8 cellular contexts compared by ENCODE assay signal in the genomic region with DNA sequence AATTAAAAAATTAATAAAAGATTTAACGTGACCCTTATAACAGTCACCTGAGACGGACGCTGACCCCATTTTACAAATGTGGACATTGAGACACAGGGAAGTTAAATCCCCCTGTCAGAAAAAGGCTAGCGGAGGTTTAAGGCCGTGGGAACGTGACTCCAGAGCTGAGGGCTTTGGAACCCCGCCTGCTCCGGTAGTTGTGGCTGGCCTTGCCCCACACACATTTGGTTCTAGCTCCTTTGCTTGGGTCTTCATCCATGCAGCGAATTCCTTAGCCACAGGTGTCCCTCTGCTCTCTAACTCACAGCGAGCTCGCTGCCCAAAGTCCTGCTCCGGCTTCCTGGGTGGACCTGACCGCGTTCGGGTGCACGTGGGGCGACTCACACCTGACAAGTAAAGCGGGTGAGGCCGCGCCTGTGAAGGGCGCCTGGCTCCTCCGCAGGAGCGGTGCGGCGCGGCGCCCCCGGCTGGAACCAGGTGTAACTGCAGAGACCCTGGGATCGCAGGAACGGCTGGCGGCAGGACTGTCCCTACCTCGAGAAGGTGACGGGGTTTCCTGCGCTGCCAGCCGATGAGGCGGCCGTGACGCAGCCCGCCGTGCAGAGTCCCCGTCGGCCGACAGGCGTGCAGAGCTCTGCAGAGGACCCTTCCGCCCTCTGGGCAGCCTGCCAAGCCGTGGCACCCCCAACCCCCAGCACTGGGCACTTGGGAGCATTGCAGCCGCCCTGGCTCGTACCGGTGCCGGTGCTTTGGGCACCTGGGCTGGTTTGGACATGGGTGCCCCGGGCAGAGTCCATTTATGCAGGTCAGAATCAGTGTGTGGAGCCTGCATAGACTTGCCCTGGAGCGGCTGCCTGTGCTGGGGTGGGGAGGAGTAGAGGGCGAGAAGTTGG. TPM values are rescaled to one million over a fixed set of nuclear protein-coding genes. Genes with fewer than 3 reads are reported as not detected.
DNase-seq lines count a peak whose midpoint lies in the region; ATAC-seq, FAIRE-seq and TF ChIP-seq lines count a peak whose summit lies in the region.

No MANE protein-coding gene starts in this region.

- no peak overlapping the region for H4K5ac ChIP-seq in IMR-90 (ENCODE audit: low read depth, low read length)

- peak overlapping the region; percentile 75 for H2AFZ ChIP-seq in IMR-90 (replicated peaks; ENCODE audit: low read length, poor library complexity)
- H2AFZ ChIP-seq in K562 (ENCODE audit: low read depth, low read length): peak overlapping the region; percentile 98
- H2AFZ ChIP-seq in keratinocyte (ENCODE audit: control insufficient read depth, low read length): peak overlapping the region; percentile 75

- no peak overlapping the region for H3K56ac ChIP-seq in IMR-90 (ENCODE audit: extremely low read depth, insufficient read depth, low read length)

- 38% methylated on average over 37 of the region's 53 CpGs; no CpG with 5 or more reads in 1 of the 2 experiments for WGBS in IMR-90 (ENCODE audit: extremely low coverage in 2 of 2, insufficient read length in 1 of 2), 2 experiments
- WGBS in K562 (ENCODE audit: insufficient coverage, low coverage, missing lambda C conversion rate): 35% methylated on average over 44 of the region's 53 CpGs

- peaks cover 0 to 4% of the 10 kb centered on the region in 2 experiments; a peak in 1 of 4 replicates for H3K79me1 ChIP-seq in IMR-90 (ENCODE audit: low read depth in 1 of 2, low read length in 2 of 2)

- H2BK120ac ChIP-seq in IMR-90 (ENCODE audit: low read depth, low read length): peak overlapping the region; percentile 13; the same call in 1 of the 2 replicates

- CTCF ChIA-PET in IMR-90 (lab: Yijun Ruan, JAX): interaction anchor here (1.0 to 1.1 kb wide), 2 partner anchors 9 to 17 kb away, joined by 3 to 4 read pairs; no protein-coding TSS in a partner anchor
- CTCF ChIA-PET in K562 (lab: Yijun Ruan, JAX; ENCODE audit: low intra/inter-chr PET ratio): interaction anchor here (1.9 kb wide), 1 partner anchor 91 kb away, joined by 6 read pairs; no protein-coding TSS in a partner anchor

- peak overlapping the region; percentile 63 for H2AK5ac ChIP-seq in IMR-90 (ENCODE audit: low read depth, low read length)

- peak overlapping the region; percentile 64 for H3K4ac ChIP-seq in IMR-90 (ENCODE audit: low read depth, low read length)

- no peaks in the 10 kb centered on the region for H3K36me3 ChIP-seq in IMR-90 (ENCODE audit: control insufficient read depth, insufficient read depth, low read length)
- H3K36me3 ChIP-seq in K562 (ENCODE audit: control insufficient read depth, insufficient read depth, low read length): no peaks in the 10 kb centered on the region
- no peaks in the 10 kb centered on the region for H3K36me3 ChIP-seq in keratinocyte (ENCODE audit: control insufficient read depth in 2 of 2, extremely low read depth in 1 of 2, insufficient read depth in 2 of 2, low read length in 2 of 2)

- 0 out of 3 replicates have a peak overlapping the region, but pooled peaks have one; percentile 68 for H2BK15ac ChIP-seq in IMR-90 (ENCODE audit: low read depth, low read length)

- no peak for TF ChIP-seq RAD21 in IMR-90 (IDR thresholded peaks at IDR 0.05; ENCODE audit: low read length)
- peak; percentile 64 to 86 for TF ChIP-seq RAD21 in K562 (CRISPR knock-in tag; conservative IDR thresholded peaks at IDR 0.05 in 1 of 2, IDR thresholded peaks at IDR 0.05 in 1 of 2)

- H2BK20ac ChIP-seq in IMR-90 (ENCODE audit: low read depth, low read length): peak overlapping the region; percentile 33; the same call in 1 of the 2 replicates

- H3K27me3 ChIP-seq in IMR-90 (ENCODE audit: control insufficient read depth, insufficient read depth, low read length): peaks cover 3% of the 10 kb centered on the region; the same call in 1 of the 2 replicates
- peaks cover 0 to 15% of the 10 kb centered on the region in 2 experiments; a peak in 1 of 5 replicates for H3K27me3 ChIP-seq in K562 (ENCODE audit: control insufficient read depth in 2 of 2, insufficient read depth in 2 of 2, low read length in 2 of 2)
- no peaks in the 10 kb centered on the region for H3K27me3 ChIP-seq in keratinocyte (ENCODE audit: control insufficient read depth, extremely low read depth, insufficient read depth, low read length)

- POLR2A ChIA-PET in IMR-90 (lab: Charles Lee; ENCODE audit: unreplicated experiment) (no interaction called here), K562 (lab: Yijun Ruan, JAX) (interaction anchor here (0.6 to 1.2 kb wide), 4 partner anchors 11 to 228 kb away, joined by 3 to 4 read pairs (median 3); no protein-coding TSS in a partner anchor)

- no peaks in the 10 kb centered on the region for H3K79me2 ChIP-seq in K562 (ENCODE audit: control insufficient read depth, insufficient read depth, low read length)
- H3K79me2 ChIP-seq in keratinocyte (ENCODE audit: control insufficient read depth, insufficient read depth, low read length): no peaks in the 10 kb centered on the region

- H4K91ac ChIP-seq in IMR-90 (ENCODE audit: insufficient read depth, low read depth, low read length): no peak overlapping the region

- peak; percentile 69 for FAIRE-seq in K562 (lab: Jason Lieb, UNC)
- no peak for FAIRE-seq in keratinocyte (lab: Jason Lieb, UNC)

- BruUV-seq in IMR-90 (replicated peaks; lab: Mats Ljungman, UMichigan): no TSS peak
- no TSS peak for BruUV-seq in K562 (replicated peaks; lab: Mats Ljungman, UMichigan)

- TF ChIP-seq CTCF in IMR-90 (conservative IDR thresholded peaks at IDR 0.05; ENCODE audit: low read depth, low read length) (0 out of 2 replicates have a peak, but pooled peaks have one; percentile 10), K562 (IDR thresholded peaks at IDR 0.05 in 2 of 3, conservative IDR thresholded peaks at IDR 0.05 in 1 of 3; ENCODE audit: insufficient read depth in 2 of 3, low read depth in 1 of 3, low read length in 3 of 3) (peak; percentile 80 to 90 (median 81)), keratinocyte (optimal IDR thresholded peaks at IDR 0.05 in 1 of 3, IDR thresholded peaks at IDR 0.05 in 1 of 3, conservative IDR thresholded peaks at IDR 0.05 in 1 of 3; ENCODE audit: extremely low read depth in 1 of 3, insufficient read depth in 2 of 3, low read length in 3 of 3) (peak; percentile 64 to 84 (median 78))

- H3K9me3 Mint-ChIP-seq in T-helper 2 cell treated with Interferon-gamma antibody and Interleukin-4, amounts not matched to agents 5 μg/mL and 100 μg/mL, for 36 hours: peaks cover 3% of the 10 kb centered on the region

- intact Hi-C loops in IMR-90 (cut with micrococcal nuclease) (no loop called here), K562 (cut with micrococcal nuclease) (loop anchor here (2.0 kb wide), 1 partner anchor 61 kb away; no protein-coding TSS in a partner anchor)

- H3K4me1 Mint-ChIP-seq in T-helper 2 cell treated with Interferon-gamma antibody and Interleukin-4, amounts not matched to agents 5 μg/mL and 100 μg/mL, for 36 hours (ENCODE audit: low read depth): peaks cover 21% of the 10 kb centered on the region

- peak; percentile 31 for DNase-seq in COR-L47 (lab: John Stamatoyannopoulos, UW)
- DNase-seq in IMR-90: no peak
- DNase-seq in T-helper 2 cell treated with Interferon-gamma antibody and Interleukin-4, amounts not matched to agents 5 μg/mL and 100 μg/mL, for 36 hours (ENCODE audit: low spot score): peak; percentile 76
- peak; percentile 80 to 84 (median 82) for DNase-seq in K562 (ENCODE audit: extremely low read depth in 1 of 4, low spot score in 3 of 4)
- DNase-seq in keratinocyte (ENCODE audit: low read depth, low spot score): no peak
- peak; percentile 60 for DNase-seq in stimulated activated CD4-positive, alpha-beta T cell treated with anti-CD3 and anti-CD28 coated beads, Interleukin-1b, Interleukin-23, amount 100 ng/mL, for 1 hour (ENCODE audit: low read depth in 2 of 2)
- no peak for DNase-seq in NCI-H2081 treated with DMSO at 0.1 percent for 48 hours (lab: John Stamatoyannopoulos, UW)

- H3K9me3 ChIP-seq in IMR-90 (ENCODE audit: control insufficient read depth, insufficient read depth, low read length): no peaks in the 10 kb centered on the region
- no peaks in the 10 kb centered on the region; the same call in 1 of the 2 replicates for H3K9me3 ChIP-seq in K562 (replicated peaks; ENCODE audit: control insufficient read depth, insufficient read depth, low read depth, low read length)
- H3K9me3 ChIP-seq in keratinocyte (ENCODE audit: control insufficient read depth, low read depth, low read length): no peaks in the 10 kb centered on the region

- H2AK9ac ChIP-seq in IMR-90 (replicated peaks; ENCODE audit: low read depth, low read length, poor library complexity): no peak overlapping the region

- H2BK5ac ChIP-seq in IMR-90 (ENCODE audit: low read depth, low read length, poor library complexity, severe bottlenecking): no peak overlapping the region

- H3K23ac ChIP-seq in IMR-90 (ENCODE audit: low read depth, low read length): no peak overlapping the region

- H3K27ac Mint-ChIP-seq in T-helper 2 cell treated with Interferon-gamma antibody and Interleukin-4, amounts not matched to agents 5 μg/mL and 100 μg/mL, for 36 hours: peak overlapping the region; percentile 33

- no peak overlapping the region for H3K27ac ChIP-seq in IMR-90 (ENCODE audit: insufficient read depth, low read length)
- H3K27ac ChIP-seq in K562 (ENCODE audit: extremely low read depth, low read depth, low read length): no peak overlapping the region
- no peak overlapping the region for H3K27ac ChIP-seq in keratinocyte (ENCODE audit: control insufficient read depth, insufficient read depth, low read length)

- no peak overlapping the region for H3K18ac ChIP-seq in IMR-90 (ENCODE audit: low read depth, low read length)

- H3K14ac ChIP-seq in IMR-90 (replicated peaks; ENCODE audit: low read depth, low read length): 0 out of 2 replicates have a peak overlapping the region, but pooled peaks have one; percentile 35

- peak overlapping the region; percentile 68 for H3K4me3 Mint-ChIP-seq in T-helper 2 cell treated with Interferon-gamma antibody and Interleukin-4, amounts not matched to agents 5 μg/mL and 100 μg/mL, for 36 hours

- H4K8ac ChIP-seq in IMR-90 (ENCODE audit: low read depth in 2 of 2, low read length in 2 of 2): no peak overlapping the region; a peak in 1 of 4 replicates

- no peaks in the 10 kb centered on the region for H3K36me3 Mint-ChIP-seq in T-helper 2 cell treated with Interferon-gamma antibody and Interleukin-4, amounts not matched to agents 5 μg/mL and 100 μg/mL, for 36 hours (ENCODE audit: low read depth)

- H3K9ac ChIP-seq in IMR-90 (ENCODE audit: low read depth, low read length): no peak overlapping the region
- H3K9ac ChIP-seq in K562 (ENCODE audit: insufficient read depth in 1 of 2, low read depth in 2 of 2, low read length in 2 of 2): peak overlapping the region in 1 of 2 experiments; percentile 74; a peak in 2 of 4 replicates
- H3K9ac ChIP-seq in keratinocyte (ENCODE audit: control insufficient read depth, extremely low read depth, insufficient read depth, low read length): peak overlapping the region; percentile 46

- ATAC-seq in GM21390 (IDR thresholded peaks at IDR 0.05; ENCODE audit: unreplicated experiment) (peak; percentile 87), IMR-90 (ENCODE audit: low read depth) (no peak), K562 (peak; percentile 95)

- H3K4me3 ChIP-seq in IMR-90 (ENCODE audit: insufficient read depth, low read depth, low read length) (no peak overlapping the region), K562 (peak overlapping the region; percentile 19; the same call in 1 of the 2 replicates), keratinocyte (ENCODE audit: control insufficient read depth in 2 of 3, extremely low read depth in 1 of 3, insufficient read depth in 2 of 3, low read depth in 1 of 3, low read length in 3 of 3) (peak overlapping the region; percentile 28 to 61 (median 60))

- in situ Hi-C loops in IMR-90 (cut with MboI; ENCODE audit: low sequenced_read_pairs) (no loop called here), K562 (cut with MboI) (no loop called here)

- no peak for TF ChIP-seq EP300 in K562 (IDR thresholded peaks at IDR 0.05; ENCODE audit: low read length)

- TF ChIP-seq POLR2A in IMR-90 (IDR thresholded peaks at IDR 0.05; ENCODE audit: low read depth, low read length) (no peak), K562 (conservative IDR thresholded peaks at IDR 0.05) (no peak)

- no peak overlapping the region for H3K4me2 ChIP-seq in IMR-90 (ENCODE audit: low read depth, low read length)
- peak overlapping the region; percentile 64 for H3K4me2 ChIP-seq in K562 (ENCODE audit: insufficient read depth, low read length)
- H3K4me2 ChIP-seq in keratinocyte (ENCODE audit: control insufficient read depth, extremely low read depth, insufficient read depth, low read depth, low read length): peak overlapping the region; percentile 84

- H3K9me1 ChIP-seq in IMR-90 (ENCODE audit: insufficient read depth, low read length): peaks cover 20% of the 10 kb centered on the region; the same call in 1 of the 2 replicates
- no peaks in the 10 kb centered on the region for H3K9me1 ChIP-seq in K562 (ENCODE audit: control insufficient read depth, insufficient read depth, low read length)
- H3K9me1 ChIP-seq in keratinocyte (ENCODE audit: control insufficient read depth, extremely low read depth, insufficient read depth, low read length): no peaks in the 10 kb centered on the region

- H3K4me1 ChIP-seq in IMR-90 (ENCODE audit: control insufficient read depth, insufficient read depth, low read length) (peaks cover 16% of the 10 kb centered on the region), K562 (replicated peaks in 1 of 2; ENCODE audit: control insufficient read depth in 2 of 2, insufficient read depth in 2 of 2, low read length in 2 of 2) (peaks cover 15 to 16% of the 10 kb centered on the region in 2 experiments), keratinocyte (ENCODE audit: control insufficient read depth, extremely low read depth, insufficient read depth, low read length) (peaks cover 29% of the 10 kb centered on the region)

- peaks cover 5% of the 10 kb centered on the region for H3K27me3 Mint-ChIP-seq in T-helper 2 cell treated with Interferon-gamma antibody and Interleukin-4, amounts not matched to agents 5 μg/mL and 100 μg/mL, for 36 hours (ENCODE audit: low read depth)

- no peaks in the 10 kb centered on the region for H4K20me1 ChIP-seq in IMR-90 (ENCODE audit: insufficient read depth, low read length)
- no peaks in the 10 kb centered on the region for H4K20me1 ChIP-seq in K562 (replicated peaks; ENCODE audit: control insufficient read depth, insufficient read depth, low read length)
- H4K20me1 ChIP-seq in keratinocyte (ENCODE audit: control insufficient read depth, extremely low read depth, insufficient read depth, low read length): no peaks in the 10 kb centered on the region

- dilution Hi-C loops in IMR-90 (cut with HindIII; ENCODE audit: low sequenced_read_pairs, unreplicated experiment): no loop called here
- dilution Hi-C loops in keratinocyte (cut with MboI; ENCODE audit: extremely low pct_ligation_motif_present, low sequenced_read_pairs): no loop called here

RNA-seq across cellular contexts. Expression of gene PROC, which starts 2.4 kb away (rescaled TPM):
- total RNA-seq in IMR-90 (2012; rRNA removed): 0.28 TPM in 1 of 2 replicates, not detected in the other
- polyA plus RNA-seq in IMR-90 (2012; rRNA removed): 0.07 TPM in 1 of 2 replicates, not detected in the other
- 0.10 TPM in 1 of 2 replicates, not detected in the other for polyA plus RNA-seq in IMR-90 (2012; cell fraction: cytosol; rRNA removed)
- 0.05 and 0.22 TPM in 2 replicates for polyA plus RNA-seq in IMR-90 (2012; cell fraction: nucleus; rRNA removed; ENCODE audit: low replicate concordance)
- not detected in 2 replicates for total RNA-seq in K562 (2011; cell fraction: chromatin; rRNA removed; ENCODE audit: low replicate concordance)
- total RNA-seq in K562 (2011; cell fraction: nucleolus; rRNA removed): not detected in 2 replicates
- total RNA-seq in K562 (2011; cell fraction: nucleoplasm; rRNA removed): not detected in 2 replicates
- total RNA-seq in K562 (2014; rRNA removed): not detected in 2 replicates
- not detected in 2 replicates for total RNA-seq in K562 (2014; rRNA removed; fragmentation: Illumina TruSeq; extraction: Trizol)
- not detected in 2 replicates for total RNA-seq in K562 (2015; rRNA removed; fragmentation: Illumina TruSeq; extraction: Trizol)
- total RNA-seq in K562 (2021): not detected in 2 replicates
- polyA plus RNA-seq in K562 (2011; rRNA removed): not detected in 2 replicates
- polyA plus RNA-seq in K562 (2011; cell fraction: cytosol; rRNA removed): not detected in 2 replicates
- not detected in 2 replicates for polyA plus RNA-seq in K562 (2011; cell fraction: nucleus; rRNA removed)
- 0.14 and 0.25 TPM in 2 replicates for polyA plus RNA-seq in K562 (2012)
- polyA plus RNA-seq in K562 (2014; fragmentation: Illumina TruSeq; extraction: Trizol): not detected in 2 replicates
- polyA plus RNA-seq in K562 (2014; fragmentation: Nextera tagmentation; extraction: Ambion mirVana): not detected
- polyA plus RNA-seq in K562 (2014; rRNA removed): not detected in 2 replicates
- not detected in 2 replicates for polyA minus RNA-seq in K562 (2011; rRNA and poly(A)+ RNA removed)
- polyA minus RNA-seq in K562 (2011; cell fraction: cytosol; rRNA and poly(A)+ RNA removed): not detected in 2 replicates
- polyA minus RNA-seq in K562 (2011; cell fraction: nucleus; rRNA and poly(A)+ RNA removed): not detected in 2 replicates
- 0.16 to 0.42 TPM (median 0.33 TPM) in 3 replicates for polyA plus RNA-seq in keratinocyte
- polyA plus RNA-seq in keratinocyte (2011; ENCODE audit: low read depth): not detected
- polyA plus RNA-seq in keratinocyte (2011; cell fraction: cytosol; rRNA removed): 0.06 and 0.35 TPM in 2 replicates
- polyA plus RNA-seq in keratinocyte (2011; cell fraction: nucleus; rRNA removed): 0.06 and 0.49 TPM in 2 replicates
- polyA plus RNA-seq in keratinocyte (2012; ENCODE audit: low replicate concordance): 0.68 and 0.86 TPM in 2 replicates
- not detected in 3 replicates for polyA minus RNA-seq in keratinocyte
- polyA minus RNA-seq in keratinocyte (2011; cell fraction: cytosol; rRNA and poly(A)+ RNA removed): not detected
- not detected in 2 replicates for polyA minus RNA-seq in keratinocyte (2011; cell fraction: nucleus; rRNA and poly(A)+ RNA removed)

RNA-seq across cellular contexts. Expression of gene MAP3K2, which starts 28.1 kb away (rescaled TPM):
- 30.8 and 31.9 TPM in 2 replicates for total RNA-seq in IMR-90 (2012; rRNA removed)
- polyA plus RNA-seq in IMR-90 (2012; rRNA removed): 6.2 and 6.5 TPM in 2 replicates
- 2.0 and 2.1 TPM in 2 replicates for polyA plus RNA-seq in IMR-90 (2012; cell fraction: cytosol; rRNA removed)
- polyA plus RNA-seq in IMR-90 (2012; cell fraction: nucleus; rRNA removed; ENCODE audit: low replicate concordance): 3.2 and 7.7 TPM in 2 replicates
- 11.9 and 21.7 TPM in 2 replicates for total RNA-seq in K562 (2011; cell fraction: chromatin; rRNA removed; ENCODE audit: low replicate concordance)
- total RNA-seq in K562 (2011; cell fraction: nucleolus; rRNA removed): 4.2 and 6.8 TPM in 2 replicates
- 7.3 and 14.1 TPM in 2 replicates for total RNA-seq in K562 (2011; cell fraction: nucleoplasm; rRNA removed)
- 7.1 and 12.1 TPM in 2 replicates for total RNA-seq in K562 (2014; rRNA removed)
- 9.0 and 10.0 TPM in 2 replicates for total RNA-seq in K562 (2014; rRNA removed; fragmentation: Illumina TruSeq; extraction: Trizol)
- total RNA-seq in K562 (2015; rRNA removed; fragmentation: Illumina TruSeq; extraction: Trizol): 8.3 TPM in 2 replicates
- total RNA-seq in K562 (2021): 14.2 and 15.5 TPM in 2 replicates
- polyA plus RNA-seq in K562 (2011; rRNA removed): 5.4 and 5.7 TPM in 2 replicates
- polyA plus RNA-seq in K562 (2011; cell fraction: cytosol; rRNA removed): 1.9 and 2.8 TPM in 2 replicates
- 11.4 and 11.5 TPM in 2 replicates for polyA plus RNA-seq in K562 (2011; cell fraction: nucleus; rRNA removed)
- polyA plus RNA-seq in K562 (2012): 3.4 and 3.5 TPM in 2 replicates
- polyA plus RNA-seq in K562 (2014; fragmentation: Illumina TruSeq; extraction: Trizol): 5.0 and 5.3 TPM in 2 replicates
- 1 to 10 TPM; 1.2 to 2.6 TPM for polyA plus RNA-seq in K562 (2014; fragmentation: Nextera tagmentation; extraction: Ambion mirVana)
- polyA plus RNA-seq in K562 (2014; rRNA removed): 4.8 and 4.9 TPM in 2 replicates
- polyA minus RNA-seq in K562 (2011; rRNA and poly(A)+ RNA removed): 15.4 and 22.1 TPM in 2 replicates
- polyA minus RNA-seq in K562 (2011; cell fraction: cytosol; rRNA and poly(A)+ RNA removed): 8.7 and 10.0 TPM in 2 replicates
- polyA minus RNA-seq in K562 (2011; cell fraction: nucleus; rRNA and poly(A)+ RNA removed): 8.6 and 14.6 TPM in 2 replicates
- polyA plus RNA-seq in keratinocyte: 8.7 to 11.9 TPM (median 9.9 TPM) in 3 replicates
- 7.0 TPM for polyA plus RNA-seq in keratinocyte (2011; ENCODE audit: low read depth)
- polyA plus RNA-seq in keratinocyte (2011; cell fraction: cytosol; rRNA removed): 6.7 and 11.2 TPM in 2 replicates
- polyA plus RNA-seq in keratinocyte (2011; cell fraction: nucleus; rRNA removed): 9.0 and 9.2 TPM in 2 replicates
- polyA plus RNA-seq in keratinocyte (2012; ENCODE audit: low replicate concordance): 7.6 and 10.3 TPM in 2 replicates
- 7.2 to 33.6 TPM (median 23.4 TPM) in 3 replicates for polyA minus RNA-seq in keratinocyte
- 27.2 TPM for polyA minus RNA-seq in keratinocyte (2011; cell fraction: cytosol; rRNA and poly(A)+ RNA removed)
- polyA minus RNA-seq in keratinocyte (2011; cell fraction: nucleus; rRNA and poly(A)+ RNA removed): 19.9 and 29.2 TPM in 2 replicates

Comparison
In these comparisons a context has a peak if more than half of its experiments do, and no peak if none do; other contexts are left out.
1. DNase-seq: peak in COR-L47 (single experiment), T-helper 2 cell treated with Interferon-gamma antibody and Interleukin-4, amounts not matched to agents 5 μg/mL and 100 μg/mL, for 36 hours (single experiment), K562 (4 of 4) and stimulated activated CD4-positive, alpha-beta T cell treated with anti-CD3 and anti-CD28 coated beads, Interleukin-1b, Interleukin-23, amount 100 ng/mL, for 1 hour (2 of 2); none in IMR-90 (single experiment), keratinocyte (single experiment) and NCI-H2081 treated with DMSO at 0.1 percent for 48 hours (single experiment).
2. CTCF ChIP-seq: peak in every context shown above with its lines; median percentile 81 in K562; 78 in keratinocyte; 10 in IMR-90.
3. Peak in every context shown above with its lines, with median percentiles within 50 percentile points of each other: H2AFZ ChIP-seq.